ENCODE assay signal across 35 cellular contexts in the genomic region with DNA sequence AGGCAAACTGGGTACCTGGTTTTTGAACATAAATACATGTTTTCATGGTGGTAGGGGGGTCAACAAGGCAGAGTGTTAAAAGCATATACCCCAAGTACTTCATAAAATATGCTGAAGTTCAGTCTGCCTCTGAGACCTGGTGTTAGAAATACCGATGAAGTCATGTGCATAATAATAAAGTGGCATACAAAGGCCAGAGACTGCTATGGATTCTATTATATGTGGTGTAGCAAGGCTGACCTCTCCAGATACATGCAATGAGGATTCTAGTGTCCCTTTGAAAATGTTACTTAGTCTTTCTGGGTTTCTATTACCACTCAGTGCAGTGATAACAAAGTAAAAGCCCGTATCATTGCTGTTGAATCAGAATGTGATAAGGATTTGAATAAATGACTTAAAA.
"Had no signal": no experiment of that assay in that cellular context is flagged by ENCODE, and none has a peak within 500 bp of the region (broad histone marks: within the 10 kb centered on the region; RNA-seq: fewer than 3 reads in every experiment).

No MANE protein-coding gene starts in this region.

- H3K27me3 Mint-ChIP-seq: activated B cell treated with CpG ODN at 0.5 μM for 24 hours; activated CD8-positive, alpha-beta T cell treated with anti-CD3 and anti-CD28 coated beads for 36 hours; activated naive CD4-positive, alpha-beta T cell treated with anti-CD3 and anti-CD28 coated beads, Interleukin-2, amount 50 U/mL, for 24 hours; activated naive CD8-positive, alpha-beta T cell treated with anti-CD3 and anti-CD28 coated beads for 36 hours; activated naive CD8-positive, alpha-beta T cell treated with anti-CD3 and anti-CD28 coated beads, Interleukin-2, amount 50 U/mL, for 24 hours; brain; T-helper 17 cell had no signal

- H3K9me3 ChIP-seq: adrenal gland, breast epithelium, colonic mucosa had no signal

- H3K27me3 ChIP-seq: adrenal gland, breast epithelium, cardiac muscle cell, colonic mucosa had no signal

- FAIRE-seq: frontal cortex had no signal

- H3K4me1 Mint-ChIP-seq: activated naive CD4-positive, alpha-beta T cell treated with anti-CD3 and anti-CD28 coated beads, Interleukin-2, amount 50 U/mL, for 24 hours; activated naive CD8-positive, alpha-beta T cell treated with anti-CD3 and anti-CD28 coated beads for 36 hours; activated naive CD8-positive, alpha-beta T cell treated with anti-CD3 and anti-CD28 coated beads, Interleukin-2, amount 50 U/mL, for 24 hours; T-helper 17 cell had no signal

- H3K9me3 Mint-ChIP-seq: activated B cell treated with CpG ODN at 0.5 μM for 24 hours; activated CD8-positive, alpha-beta T cell treated with anti-CD3 and anti-CD28 coated beads for 36 hours; activated naive CD4-positive, alpha-beta T cell treated with anti-CD3 and anti-CD28 coated beads for 36 hours; activated naive CD4-positive, alpha-beta T cell treated with anti-CD3 and anti-CD28 coated beads, Interleukin-2, amount 50 U/mL, for 24 hours; activated T-helper 1 cell treated with anti-CD3 and anti-CD28 coated beads, Interleukin-12 subunit alpha, Interleukin-12 subunit beta, Interleukin-2, Interleukin-4 antibody, amounts not matched to agents 30 ng/mL and 10 ng/mL and 1 ng/mL, durations not matched to agents 14 hours and 24 hours and 36 hours had no signal

- H3K27ac Mint-ChIP-seq: activated B cell treated with CpG ODN at 0.5 μM for 24 hours; activated CD8-positive, alpha-beta T cell treated with anti-CD3 and anti-CD28 coated beads for 36 hours; activated naive CD4-positive, alpha-beta T cell treated with anti-CD3 and anti-CD28 coated beads for 36 hours; activated naive CD4-positive, alpha-beta T cell treated with anti-CD3 and anti-CD28 coated beads, Interleukin-2, amount 50 U/mL, for 24 hours; activated naive CD8-positive, alpha-beta T cell treated with anti-CD3 and anti-CD28 coated beads for 36 hours; activated naive CD8-positive, alpha-beta T cell treated with anti-CD3 and anti-CD28 coated beads, Interleukin-2, amount 50 U/mL, for 24 hours; activated T-helper 1 cell treated with anti-CD3 and anti-CD28 coated beads, Interleukin-12 subunit alpha, Interleukin-12 subunit beta, Interleukin-2, Interleukin-4 antibody, amounts not matched to agents 30 ng/mL and 10 ng/mL and 1 ng/mL, durations not matched to agents 14 hours and 24 hours and 36 hours; activated T-helper 2 cell treated with anti-CD3 and anti-CD28 coated beads, Interferon-gamma antibody, Interleukin-2, Interleukin-4, amounts not matched to agents 10 μg/mL and 5 μg/mL and 100 μg/mL, durations not matched to agents 14 hours and 24 hours and 36 hours; T-helper 17 cell; T-helper 2 cell treated with Interferon-gamma antibody and Interleukin-4, amounts not matched to agents 5 μg/mL and 100 μg/mL, for 36 hours had no signal

- H3K27ac ChIP-seq: adrenal gland, breast epithelium, cardiac muscle cell, colonic mucosa, WERI-Rb-1 had no signal

- ATAC-seq: activated CD4-positive, CD25-positive, alpha-beta regulatory T cell treated with anti-CD3 and anti-CD28 coated beads, Interleukin-2, amount 50 U/mL, for 24 hours; activated CD8-positive, alpha-beta T cell treated with anti-CD3 and anti-CD28 coated beads for 36 hours; activated naive CD8-positive, alpha-beta T cell treated with anti-CD3 and anti-CD28 coated beads, Interleukin-2, amount 50 U/mL, for 24 hours; esophagus mucosa; T-helper 17 cell had no signal

- H3K36me3 Mint-ChIP-seq: activated naive CD4-positive, alpha-beta T cell treated with anti-CD3 and anti-CD28 coated beads, Interleukin-2, amount 50 U/mL, for 24 hours; activated naive CD8-positive, alpha-beta T cell treated with anti-CD3 and anti-CD28 coated beads for 36 hours; brain had no signal

- DNase-seq: activated B cell treated with CpG ODN at 0.5 μM for 24 hours; activated CD4-positive, alpha-beta T cell treated with anti-CD3 and anti-CD28 coated beads for 48 hours; activated CD4-positive, alpha-beta T cell treated with anti-CD3 and anti-CD28 coated beads, Interleukin-2, amount 50 U/mL, for 1 hour; activated CD4-positive, alpha-beta T cell treated with anti-CD3 and anti-CD28 coated beads, Interleukin-2, amount 50 U/mL, for 48 hours; activated CD8-positive, alpha-beta memory T cell treated with anti-CD3 and anti-CD28 coated beads for 24 hours; activated CD8-positive, alpha-beta memory T cell treated with anti-CD3 and anti-CD28 coated beads, Interleukin-2, amount 50 U/mL, for 4 hours; activated CD8-positive, alpha-beta T cell treated with anti-CD3 and anti-CD28 coated beads for 36 hours; activated effector memory CD4-positive, alpha-beta T cell treated with anti-CD3 and anti-CD28 coated beads, Interleukin-2, amount 50 U/mL, for 16 hours; activated naive CD4-positive, alpha-beta T cell treated with anti-CD3 and anti-CD28 coated beads for 36 hours; activated naive CD8-positive, alpha-beta T cell treated with anti-CD3 and anti-CD28 coated beads for 36 hours; activated naive CD8-positive, alpha-beta T cell treated with anti-CD3 and anti-CD28 coated beads, Interleukin-2, amount 50 U/mL, for 24 hours; activated T-cell treated with anti-CD3 and anti-CD28 coated beads, Interleukin-2, amount 50 U/mL, for 1 hour; activated T-cell treated with anti-CD3 and anti-CD28 coated beads, Interleukin-2, amount 50 U/mL, for 48 hours; adrenal gland; amygdala; aorta; central memory CD4-positive, alpha-beta T cell; cerebellar nuclear complex; colonic mucosa; effector CD8-positive, alpha-beta T cell; foreskin fibroblast; T-helper 1 cell; T-helper 17 cell; T1000; WERI-Rb-1 had no signal

- H3K36me3 ChIP-seq: adrenal gland, breast epithelium, cardiac muscle cell, colonic mucosa, WERI-Rb-1 had no signal

- H3K4me3 ChIP-seq: adrenal gland, breast epithelium, cardiac muscle cell, colonic mucosa had no signal

- H3K4me3 Mint-ChIP-seq: activated B cell treated with CpG ODN at 0.5 μM for 24 hours; activated CD8-positive, alpha-beta T cell treated with anti-CD3 and anti-CD28 coated beads for 36 hours; activated naive CD4-positive, alpha-beta T cell treated with anti-CD3 and anti-CD28 coated beads for 36 hours; activated naive CD4-positive, alpha-beta T cell treated with anti-CD3 and anti-CD28 coated beads, Interleukin-2, amount 50 U/mL, for 24 hours; activated naive CD8-positive, alpha-beta T cell treated with anti-CD3 and anti-CD28 coated beads for 36 hours; activated naive CD8-positive, alpha-beta T cell treated with anti-CD3 and anti-CD28 coated beads, Interleukin-2, amount 50 U/mL, for 24 hours; activated T-helper 1 cell treated with anti-CD3 and anti-CD28 coated beads, Interleukin-12 subunit alpha, Interleukin-12 subunit beta, Interleukin-2, Interleukin-4 antibody, amounts not matched to agents 30 ng/mL and 10 ng/mL and 1 ng/mL, durations not matched to agents 14 hours and 24 hours and 36 hours; brain; T-helper 17 cell; T-helper 2 cell treated with Interferon-gamma antibody and Interleukin-4, amounts not matched to agents 5 μg/mL and 100 μg/mL, for 36 hours had no signal

- H3K4me1 ChIP-seq: adrenal gland, breast epithelium, colonic mucosa had no signal
